Comparison of ENCODE assay signal across 7 cellular contexts in genomic region chr15:78000089-78000926, GRCh38.
A peak's percentile ranks its signal among the peaks of the same experiment; 100 is the strongest.
DNase-seq lines count a peak whose midpoint lies in the region; ATAC-seq and TF ChIP-seq lines count a peak whose summit lies in the region.

No MANE protein-coding gene starts in this region.

- TF ChIP-seq CTCF in GM12865 (IDR thresholded peaks at IDR 0.05; ENCODE audit: insufficient read depth, low read depth, low read length, missing control alignments), result peak; percentile 77

- H3K4me3 Mint-ChIP-seq in T-cell, result no peak overlapping the region

- no peak overlapping the region for H3K4me3 ChIP-seq in GM12865 (ENCODE audit: low read depth, low read length)

- H3K27me3 Mint-ChIP-seq in T-cell, result no peaks in the 10 kb centered on the region

- peak; percentile 65 for ATAC-seq in HG03439 (IDR thresholded peaks at IDR 0.05; ENCODE audit: unreplicated experiment)
- peak; percentile 93 to 100 (median 96) for ATAC-seq in T-cell (replicated peaks in 1 of 4)
- no peak for ATAC-seq in GM21526 (IDR thresholded peaks at IDR 0.05; ENCODE audit: low FRiP score, unreplicated experiment)

- H3K36me3 Mint-ChIP-seq in T-cell, result peaks cover 42% of the 10 kb centered on the region

- H3K27ac Mint-ChIP-seq in T-cell, result peak overlapping the region; percentile 66 to 79

- DNase-seq in GM12865 (ENCODE audit: low read depth) (peak; percentile 89), T-cell (peak; percentile 53 to 83 (median 74)), iPS DF 19.7 (ENCODE audit: low read depth, low spot score) (peak; percentile 56)
- DNase-seq in activated naive CD8-positive, alpha-beta T cell treated with anti-CD3 and anti-CD28 coated beads, Interleukin-2, amount 50 U/mL, for 16 hours (ENCODE audit: low read depth, low spot score), result peak; percentile 54
- peak; percentile 53 to 61 for DNase-seq in stimulated activated CD4-positive, alpha-beta T cell treated with anti-CD3 and anti-CD28 coated beads, Interleukin-1b, Interleukin-23, amount 100 ng/mL, for 1 hour (ENCODE audit: low read depth in 2 of 2)

- H3K9me3 Mint-ChIP-seq in T-cell, result no peaks in the 10 kb centered on the region

- H3K4me1 Mint-ChIP-seq in T-cell, result peaks cover 3 to 11% (median 7%) of the 10 kb centered on the region in 3 donors

- CTCF ChIA-PET in T-cell (lab: Charles Lee), result interaction anchor here (0.7 to 2.4 kb wide), 7 partner anchors 34 to 195 kb away, joined by 3 to 15 read pairs (median 3); no protein-coding TSS in a partner anchor

- POLR2A ChIA-PET in T-cell (lab: Charles Lee), result no interaction called here
